Comparison of ENCODE assay signal across 1 cellular context in genomic region chr16:11681977-11682654, GRCh38.
TF ChIP-seq lines count a peak whose summit lies in the region.

No MANE protein-coding gene starts in this region.

TF ChIP-seq in GM23338, 12 proteins besides CTCF, POLR2A, EP300 and RAD21 (continued from another document):
- no peak for TF ChIP-seq ZNF462 (CRISPR knock-in tag; IDR thresholded peaks at IDR 0.05)
- no peak for TF ChIP-seq JUNB (IDR thresholded peaks at IDR 0.05; ENCODE audit: unreplicated experiment)
